ENCODE assay signal across 1 cellular context in the genomic region with DNA sequence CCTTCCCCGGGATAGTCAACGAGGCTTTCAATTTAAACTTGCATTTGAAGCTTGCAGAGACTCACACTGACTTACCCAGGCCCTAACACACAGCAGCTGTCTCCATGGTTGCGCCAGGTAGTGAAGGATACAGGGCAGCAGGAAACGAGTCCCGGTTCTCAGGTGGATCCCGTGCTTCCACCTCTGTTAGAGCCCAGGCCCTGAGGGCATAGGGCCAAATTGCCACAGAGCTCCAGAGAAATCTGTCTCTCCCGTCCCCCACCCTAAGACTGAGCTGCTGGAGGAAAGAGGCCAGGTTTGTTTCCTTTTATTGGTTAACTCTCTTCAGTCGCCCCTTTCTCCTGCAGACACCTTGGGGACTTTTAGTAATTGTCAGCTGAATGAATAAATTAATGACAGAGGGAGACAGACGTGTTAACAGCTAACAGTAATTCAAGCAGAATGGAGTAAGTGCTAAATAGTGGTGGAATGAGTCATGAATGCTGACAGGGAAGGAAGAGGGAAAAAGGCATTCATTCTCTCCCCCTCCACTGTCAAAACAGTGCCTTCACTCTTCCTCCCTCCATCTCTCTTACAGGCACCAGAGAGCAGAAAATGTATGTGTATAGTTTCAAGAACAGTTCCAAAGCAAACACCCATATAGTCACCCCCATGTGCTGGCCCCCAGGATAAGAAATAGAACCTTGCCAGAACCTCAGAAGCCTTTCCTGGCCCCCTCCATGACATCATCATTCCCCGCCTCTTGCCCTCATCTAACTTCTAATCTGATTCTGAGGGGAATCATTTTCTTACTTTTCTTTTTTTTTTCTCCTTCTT.
TF ChIP-seq lines count a peak whose summit lies in the region.

No MANE protein-coding gene starts in this region.

TF ChIP-seq in K562, 482 proteins besides CTCF, POLR2A, EP300 and RAD21 (continued from another document and continues in another):
- TF ChIP-seq, protein P1, sequence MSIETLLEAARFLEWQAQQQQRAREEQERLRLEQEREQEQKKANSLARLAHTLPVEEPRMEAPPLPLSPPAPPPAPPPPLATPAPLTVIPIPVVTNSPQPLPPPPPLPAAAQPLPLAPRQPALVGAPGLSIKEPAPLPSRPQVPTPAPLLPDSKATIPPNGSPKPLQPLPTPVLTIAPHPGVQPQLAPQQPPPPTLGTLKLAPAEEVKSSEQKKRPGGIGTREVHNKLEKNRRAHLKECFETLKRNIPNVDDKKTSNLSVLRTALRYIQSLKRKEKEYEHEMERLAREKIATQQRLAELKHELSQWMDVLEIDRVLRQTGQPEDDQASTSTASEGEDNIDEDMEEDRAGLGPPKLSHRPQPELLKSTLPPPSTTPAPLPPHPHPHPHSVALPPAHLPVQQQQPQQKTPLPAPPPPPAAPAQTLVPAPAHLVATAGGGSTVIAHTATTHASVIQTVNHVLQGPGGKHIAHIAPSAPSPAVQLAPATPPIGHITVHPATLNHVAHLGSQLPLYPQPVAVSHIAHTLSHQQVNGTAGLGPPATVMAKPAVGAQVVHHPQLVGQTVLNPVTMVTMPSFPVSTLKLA (conservative IDR thresholded peaks at IDR 0.05) = no peak
- TF ChIP-seq SLC30A9 (CRISPR knock-in tag; IDR thresholded peaks at IDR 0.05) (no peak), FOSL1 (tag; conservative IDR thresholded peaks at IDR 0.05) (peak; percentile 78), CEBPG (CRISPR knock-in tag; IDR thresholded peaks at IDR 0.05) (no peak), CEBPG (tag; conservative IDR thresholded peaks at IDR 0.05 in 1 of 2, IDR thresholded peaks at IDR 0.05 in 1 of 2) (no peak; a peak in 1 of 4 replicates), HNRNPL (IDR thresholded peaks at IDR 0.05; ENCODE audit: low read depth, low read length) (no peak), PHF21A (IDR thresholded peaks at IDR 0.05; ENCODE audit: borderline replicate concordance, low read depth) (no peak), ZNF436 (CRISPR knock-in tag; IDR thresholded peaks at IDR 0.05) (no peak), AFF1 (IDR thresholded peaks at IDR 0.05; ENCODE audit: low read depth in 1 of 2, partially characterized antibody in 2 of 2) (no peak), MGA (IDR thresholded peaks at IDR 0.05) (no peak), MBD2 (IDR thresholded peaks at IDR 0.05; ENCODE audit: borderline replicate concordance, low read depth) (no peak), JUN (IDR thresholded peaks at IDR 0.05; ENCODE audit: borderline replicate concordance, low read depth, low read length) (peak; percentile 75; the same call in 1 of the 2 replicates), JUN (CRISPR knock-in tag; IDR thresholded peaks at IDR 0.05; ENCODE audit: borderline replicate concordance) (no peak), KDM4B (IDR thresholded peaks at IDR 0.05; ENCODE audit: borderline replicate concordance in 2 of 2, low read depth in 1 of 2) (no peak), DPF2 (IDR thresholded peaks at IDR 0.05) (peak; percentile 63; the same call in 1 of the 2 replicates), RBM39 (optimal IDR thresholded peaks at IDR 0.05; ENCODE audit: low read depth, low read length) (no peak), MAFK (IDR thresholded peaks at IDR 0.05; ENCODE audit: low read length) (peak; percentile 28; the same call in 1 of the 2 replicates), ETS1 (conservative IDR thresholded peaks at IDR 0.05; ENCODE audit: control insufficient read depth, low read depth, low read length) (no peak)
- TF ChIP-seq, protein P2, sequence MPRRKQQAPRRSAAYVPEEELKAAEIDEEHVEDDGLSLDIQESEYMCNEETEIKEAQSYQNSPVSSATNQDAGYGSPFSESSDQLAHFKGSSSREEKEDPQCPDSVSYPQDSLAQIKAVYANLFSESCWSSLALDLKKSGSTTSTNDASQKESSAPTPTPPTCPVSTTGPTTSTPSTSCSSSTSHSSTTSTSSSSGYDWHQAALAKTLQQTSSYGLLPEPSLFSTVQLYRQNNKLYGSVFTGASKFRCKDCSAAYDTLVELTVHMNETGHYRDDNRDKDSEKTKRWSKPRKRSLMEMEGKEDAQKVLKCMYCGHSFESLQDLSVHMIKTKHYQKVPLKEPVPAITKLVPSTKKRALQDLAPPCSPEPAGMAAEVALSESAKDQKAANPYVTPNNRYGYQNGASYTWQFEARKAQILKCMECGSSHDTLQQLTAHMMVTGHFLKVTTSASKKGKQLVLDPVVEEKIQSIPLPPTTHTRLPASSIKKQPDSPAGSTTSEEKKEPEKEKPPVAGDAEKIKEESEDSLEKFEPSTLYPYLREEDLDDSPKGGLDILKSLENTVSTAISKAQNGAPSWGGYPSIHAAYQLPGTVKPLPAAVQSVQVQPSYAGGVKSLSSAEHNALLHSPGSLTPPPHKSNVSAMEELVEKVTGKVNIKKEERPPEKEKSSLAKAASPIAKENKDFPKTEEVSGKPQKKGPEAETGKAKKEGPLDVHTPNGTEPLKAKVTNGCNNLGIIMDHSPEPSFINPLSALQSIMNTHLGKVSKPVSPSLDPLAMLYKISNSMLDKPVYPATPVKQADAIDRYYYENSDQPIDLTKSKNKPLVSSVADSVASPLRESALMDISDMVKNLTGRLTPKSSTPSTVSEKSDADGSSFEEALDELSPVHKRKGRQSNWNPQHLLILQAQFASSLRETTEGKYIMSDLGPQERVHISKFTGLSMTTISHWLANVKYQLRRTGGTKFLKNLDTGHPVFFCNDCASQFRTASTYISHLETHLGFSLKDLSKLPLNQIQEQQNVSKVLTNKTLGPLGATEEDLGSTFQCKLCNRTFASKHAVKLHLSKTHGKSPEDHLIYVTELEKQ (CRISPR knock-in tag; IDR thresholded peaks at IDR 0.05) = no peak
- TF ChIP-seq, protein P3, sequence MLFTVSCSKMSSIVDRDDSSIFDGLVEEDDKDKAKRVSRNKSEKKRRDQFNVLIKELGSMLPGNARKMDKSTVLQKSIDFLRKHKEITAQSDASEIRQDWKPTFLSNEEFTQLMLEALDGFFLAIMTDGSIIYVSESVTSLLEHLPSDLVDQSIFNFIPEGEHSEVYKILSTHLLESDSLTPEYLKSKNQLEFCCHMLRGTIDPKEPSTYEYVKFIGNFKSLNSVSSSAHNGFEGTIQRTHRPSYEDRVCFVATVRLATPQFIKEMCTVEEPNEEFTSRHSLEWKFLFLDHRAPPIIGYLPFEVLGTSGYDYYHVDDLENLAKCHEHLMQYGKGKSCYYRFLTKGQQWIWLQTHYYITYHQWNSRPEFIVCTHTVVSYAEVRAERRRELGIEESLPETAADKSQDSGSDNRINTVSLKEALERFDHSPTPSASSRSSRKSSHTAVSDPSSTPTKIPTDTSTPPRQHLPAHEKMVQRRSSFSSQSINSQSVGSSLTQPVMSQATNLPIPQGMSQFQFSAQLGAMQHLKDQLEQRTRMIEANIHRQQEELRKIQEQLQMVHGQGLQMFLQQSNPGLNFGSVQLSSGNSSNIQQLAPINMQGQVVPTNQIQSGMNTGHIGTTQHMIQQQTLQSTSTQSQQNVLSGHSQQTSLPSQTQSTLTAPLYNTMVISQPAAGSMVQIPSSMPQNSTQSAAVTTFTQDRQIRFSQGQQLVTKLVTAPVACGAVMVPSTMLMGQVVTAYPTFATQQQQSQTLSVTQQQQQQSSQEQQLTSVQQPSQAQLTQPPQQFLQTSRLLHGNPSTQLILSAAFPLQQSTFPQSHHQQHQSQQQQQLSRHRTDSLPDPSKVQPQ (CRISPR knock-in tag; IDR thresholded peaks at IDR 0.05; ENCODE audit: borderline replicate concordance) = no peak
